Comparison of ENCODE assay signal across 8 cellular contexts in the genomic region with DNA sequence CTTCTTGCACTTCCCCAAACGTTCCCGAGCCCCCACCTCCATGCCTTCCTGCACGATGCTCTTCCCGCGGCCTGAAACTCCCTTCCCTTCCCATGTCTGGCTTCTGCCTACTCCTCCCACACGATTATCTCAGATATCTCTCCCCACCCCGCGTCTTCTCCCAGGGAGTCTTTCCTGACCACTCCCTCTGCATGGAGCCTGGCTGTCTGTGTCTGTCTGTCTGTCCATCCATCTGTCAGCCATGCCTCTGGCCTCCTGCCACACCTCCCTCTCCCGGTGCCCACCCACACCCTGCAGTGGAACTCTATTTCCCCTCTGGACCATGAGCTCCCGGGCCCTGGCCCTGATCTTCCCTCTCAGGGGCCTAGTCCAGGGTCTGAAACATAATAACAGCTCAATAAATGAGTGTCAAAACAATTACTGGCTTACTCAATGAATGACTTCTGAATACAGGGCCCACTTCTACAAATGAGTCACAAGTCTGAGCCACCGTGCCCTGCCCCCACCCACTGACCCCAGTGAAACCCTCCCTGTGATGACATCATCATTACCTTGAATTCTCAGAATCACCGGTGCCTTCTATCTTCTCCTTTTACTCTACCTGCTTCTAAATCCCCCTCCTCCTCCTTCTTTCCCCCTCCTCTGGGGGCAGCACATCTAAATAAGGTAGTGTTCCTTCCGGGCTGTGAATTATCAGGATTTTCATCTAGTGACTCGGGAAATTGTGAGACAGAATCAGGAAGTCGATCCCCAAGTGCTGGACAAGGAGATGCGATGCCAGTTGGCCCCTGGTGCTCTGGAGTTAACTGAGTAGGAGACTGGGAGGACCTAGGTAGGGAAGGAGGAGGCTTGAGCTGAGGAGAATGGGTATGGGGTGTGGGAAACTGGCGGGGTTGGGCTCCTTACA. TPM values are rescaled to one million over a fixed set of nuclear protein-coding genes. Genes with fewer than 3 reads are reported as not detected.
A peak's percentile ranks its signal among the peaks of the same experiment; 100 is the strongest.
DNase-seq lines count a peak whose midpoint lies in the region; ATAC-seq and TF ChIP-seq lines count a peak whose summit lies in the region.

No MANE protein-coding gene starts in this region.

- H2BK12ac ChIP-seq in mesenchymal stem cell (ENCODE audit: low read length in 2 of 2) = peak overlapping the region in 1 of 2 experiments; percentile 66

- H3K4me2 ChIP-seq in mesenchymal stem cell (ENCODE audit: low read length, poor library complexity, severe bottlenecking) = no peak overlapping the region
- no peak overlapping the region for H3K4me2 ChIP-seq in neural progenitor cell

- WGBS in mesenchymal stem cell = 38% methylated on average over 15 of the region's 17 CpGs

- H4K8ac ChIP-seq in mesenchymal stem cell (ENCODE audit: low read length) = no peak overlapping the region

- peak; percentile 88 for ATAC-seq in stimulated activated naive CD8-positive, alpha-beta T cell treated with anti-CD3 and anti-CD28 coated beads, Interleukin-15, amount 100 ng/mL, for 72 hours
- no peak for ATAC-seq in HG03095 (IDR thresholded peaks at IDR 0.05; ENCODE audit: unreplicated experiment)

- no peak overlapping the region for H2AFZ ChIP-seq in mesenchymal stem cell (ENCODE audit: low read depth, low read length)
- no peak overlapping the region for H2AFZ ChIP-seq in neural progenitor cell (replicated peaks)

- peak overlapping the region; percentile 6 for H2AK5ac ChIP-seq in mesenchymal stem cell (ENCODE audit: low read length, severe bottlenecking)

- H3K14ac ChIP-seq in mesenchymal stem cell (ENCODE audit: low read length in 2 of 2) = peak overlapping the region in 1 of 2 experiments; percentile 62

- no peak overlapping the region for H3K4ac ChIP-seq in mesenchymal stem cell (ENCODE audit: low read depth in 1 of 2, low read length in 2 of 2)

- no peaks in the 10 kb centered on the region for H3K79me1 ChIP-seq in mesenchymal stem cell (replicated peaks; ENCODE audit: low read length, poor library complexity, severe bottlenecking)

- no peaks in the 10 kb centered on the region for H3K27me3 Mint-ChIP-seq in activated T-cell treated with anti-CD3 and anti-CD28 coated beads, Interleukin-2, amount 50 U/mL, for 24 hours
- H3K27me3 Mint-ChIP-seq in stimulated activated naive CD8-positive, alpha-beta T cell treated with anti-CD3 and anti-CD28 coated beads, Interleukin-15, amount 100 ng/mL, for 72 hours = no peaks in the 10 kb centered on the region
- H3K27me3 Mint-ChIP-seq in neural progenitor cell (ENCODE audit: insufficient read depth, low read depth) = peaks cover 7% of the 10 kb centered on the region

- H3K27ac Mint-ChIP-seq in activated T-cell treated with anti-CD3 and anti-CD28 coated beads, Interleukin-2, amount 50 U/mL, for 24 hours = peak overlapping the region; percentile 96
- peak overlapping the region; percentile 90 to 98 for H3K27ac Mint-ChIP-seq in stimulated activated naive CD8-positive, alpha-beta T cell treated with anti-CD3 and anti-CD28 coated beads, Interleukin-15, amount 100 ng/mL, for 72 hours
- no peak overlapping the region for H3K27ac Mint-ChIP-seq in neural progenitor cell

- no peaks in the 10 kb centered on the region for H3F3A ChIP-seq in neural progenitor cell (ENCODE audit: low read depth)

- H3K27ac ChIP-seq in mesenchymal stem cell (ENCODE audit: low read length, poor library complexity, severe bottlenecking) (no peak overlapping the region), neural progenitor cell (no peak overlapping the region)

- peak overlapping the region; percentile 62 for H2BK15ac ChIP-seq in mesenchymal stem cell (ENCODE audit: low read depth, poor library complexity, severe bottlenecking)

- no peaks in the 10 kb centered on the region for H4K20me1 ChIP-seq in neural progenitor cell (ENCODE audit: low read depth)

- peaks cover 78% of the 10 kb centered on the region for H3K4me1 Mint-ChIP-seq in activated T-cell treated with anti-CD3 and anti-CD28 coated beads, Interleukin-2, amount 50 U/mL, for 24 hours (ENCODE audit: low read depth)
- H3K4me1 Mint-ChIP-seq in stimulated activated naive CD8-positive, alpha-beta T cell treated with anti-CD3 and anti-CD28 coated beads, Interleukin-15, amount 100 ng/mL, for 72 hours = peaks cover 79% of the 10 kb centered on the region
- H3K4me1 Mint-ChIP-seq in neural progenitor cell = peaks cover 3% of the 10 kb centered on the region

- H3K4me1 ChIP-seq in mesenchymal stem cell (ENCODE audit: control insufficient read depth, insufficient read depth, low read depth, low read length) (peaks cover 32% of the 10 kb centered on the region), neural progenitor cell (peaks cover 3% of the 10 kb centered on the region)

- H3K27me3 ChIP-seq in mesenchymal stem cell (ENCODE audit: control insufficient read depth in 1 of 2, insufficient read depth in 1 of 2, low read length in 2 of 2) = no peaks in the 10 kb centered on the region
- no peaks in the 10 kb centered on the region for H3K27me3 ChIP-seq in neural progenitor cell

- peak overlapping the region; percentile 63 for H3K4me3 Mint-ChIP-seq in activated T-cell treated with anti-CD3 and anti-CD28 coated beads, Interleukin-2, amount 50 U/mL, for 24 hours
- peak overlapping the region; percentile 69 to 81 for H3K4me3 Mint-ChIP-seq in stimulated activated naive CD8-positive, alpha-beta T cell treated with anti-CD3 and anti-CD28 coated beads, Interleukin-15, amount 100 ng/mL, for 72 hours
- no peak overlapping the region for H3K4me3 Mint-ChIP-seq in neural progenitor cell

- no peak for TF ChIP-seq CTCF in neural progenitor cell (IDR thresholded peaks at IDR 0.05)

- no peaks in the 10 kb centered on the region for H3K9me3 Mint-ChIP-seq in activated T-cell treated with anti-CD3 and anti-CD28 coated beads, Interleukin-2, amount 50 U/mL, for 24 hours
- no peaks in the 10 kb centered on the region for H3K9me3 Mint-ChIP-seq in stimulated activated naive CD8-positive, alpha-beta T cell treated with anti-CD3 and anti-CD28 coated beads, Interleukin-15, amount 100 ng/mL, for 72 hours
- peaks cover 2% of the 10 kb centered on the region for H3K9me3 Mint-ChIP-seq in neural progenitor cell

- H3K36me3 Mint-ChIP-seq in activated T-cell treated with anti-CD3 and anti-CD28 coated beads, Interleukin-2, amount 50 U/mL, for 24 hours (ENCODE audit: low read depth) = no peaks in the 10 kb centered on the region
- no peaks in the 10 kb centered on the region for H3K36me3 Mint-ChIP-seq in neural progenitor cell

- peak; percentile 56 for DNase-seq in SIG-M5 treated with dmso at 0.1 percent for 504 hours (lab: John Stamatoyannopoulos, UW; ENCODE audit: unreplicated experiment)
- DNase-seq in SIG-M5 (lab: John Stamatoyannopoulos, UW) = no peak
- DNase-seq in activated T-cell treated with anti-CD3 and anti-CD28 coated beads, Interleukin-2, amount 50 U/mL, for 24 hours = peak; percentile 88
- DNase-seq in mesenchymal stem cell = peak; percentile 49
- DNase-seq in stimulated activated naive CD8-positive, alpha-beta T cell treated with anti-CD3 and anti-CD28 coated beads, Interleukin-15, amount 100 ng/mL, for 72 hours = peak; percentile 81 to 90
- no peak for DNase-seq in neural progenitor cell (ENCODE audit: low spot score)
- DNase-seq in NCI-H524 (lab: John Stamatoyannopoulos, UW) = no peak

- H2BK5ac ChIP-seq in mesenchymal stem cell (ENCODE audit: low read depth, low read length, poor library complexity, severe bottlenecking) = no peak overlapping the region

- peak overlapping the region; percentile 19 for H4K91ac ChIP-seq in mesenchymal stem cell (ENCODE audit: low read length)

- H3K9ac ChIP-seq in mesenchymal stem cell (ENCODE audit: low read length) (peak overlapping the region; percentile 76), neural progenitor cell (no peak overlapping the region)

- H3K9me3 ChIP-seq in mesenchymal stem cell (ENCODE audit: control insufficient read depth, low read length) (no peaks in the 10 kb centered on the region), neural progenitor cell (ENCODE audit: low read depth) (no peaks in the 10 kb centered on the region)

- H3K79me2 ChIP-seq in neural progenitor cell (ENCODE audit: low read depth) = no peaks in the 10 kb centered on the region

- peak overlapping the region in 1 of 2 experiments; percentile 18 for H3K23ac ChIP-seq in mesenchymal stem cell (ENCODE audit: low read length in 2 of 2)

- no peak overlapping the region for H2BK120ac ChIP-seq in mesenchymal stem cell (ENCODE audit: low read depth, low read length)

- H3K36me3 ChIP-seq in mesenchymal stem cell (ENCODE audit: control insufficient read depth in 1 of 2, insufficient read depth in 2 of 2, low read depth in 1 of 2, low read length in 2 of 2) (no peaks in the 10 kb centered on the region), neural progenitor cell (no peaks in the 10 kb centered on the region)

- H3K4me3 ChIP-seq in mesenchymal stem cell (ENCODE audit: insufficient read depth in 1 of 2, low read depth in 1 of 2, low read length in 2 of 2) (no peak overlapping the region), neural progenitor cell (no peak overlapping the region)

- peak overlapping the region in 1 of 2 experiments; percentile 29 for H3K18ac ChIP-seq in mesenchymal stem cell (ENCODE audit: low read depth in 1 of 2, low read length in 2 of 2)

RNA-seq across cellular contexts. Expression of gene PLB1, which starts 46.1 kb away (rescaled TPM):
- 0.70 TPM for polyA plus RNA-seq in mesenchymal stem cell (2013, experiment 1 of 2)
- polyA plus RNA-seq in mesenchymal stem cell (2013, experiment 2 of 2) = 0.74 TPM
- total RNA-seq in neural progenitor cell (ENCODE audit: low replicate concordance) = 0.12 TPM in 1 of 2 replicates, not detected in the other

RNA-seq across cellular contexts. Expression of gene FOSL2, which starts 57.1 kb away (rescaled TPM):
- 15.6 TPM for polyA plus RNA-seq in mesenchymal stem cell (2013, experiment 1 of 2)
- polyA plus RNA-seq in mesenchymal stem cell (2013, experiment 2 of 2) = 14.8 TPM
- total RNA-seq in neural progenitor cell (ENCODE audit: low replicate concordance) = 1.3 and 3.7 TPM in 2 replicates

Comparison
In these comparisons a context has a peak if more than half of its experiments do, and no peak if none do; other contexts are left out.
1. DNase-seq: peak in SIG-M5 treated with dmso at 0.1 percent for 504 hours (single experiment), activated T-cell treated with anti-CD3 and anti-CD28 coated beads, Interleukin-2, amount 50 U/mL, for 24 hours (single experiment), mesenchymal stem cell (single experiment) and stimulated activated naive CD8-positive, alpha-beta T cell treated with anti-CD3 and anti-CD28 coated beads, Interleukin-15, amount 100 ng/mL, for 72 hours (2 of 2); none in SIG-M5 (single experiment), neural progenitor cell (single experiment) and NCI-H524 (0 of 2).